28 cellular contexts compared by ENCODE assay signal in genomic region chr5:180105827-180106312, GRCh38. TPM values are rescaled to one million over a fixed set of nuclear protein-coding genes. Genes with fewer than 3 reads are reported as not detected.
DNase-seq lines count a peak whose midpoint lies in the region.
"Had no signal": no experiment of that assay in that cellular context is flagged by ENCODE, and none has a peak within 500 bp of the region (broad histone marks: within the 10 kb centered on the region; RNA-seq: fewer than 3 reads in every experiment).

No MANE protein-coding gene starts in this region.

- H3K27me3 Mint-ChIP-seq in CD8-positive, alpha-beta memory T cell, result peaks cover 14 to 29% of the 10 kb centered on the region in 2 donors
- H3K27me3 Mint-ChIP-seq: activated naive CD4-positive, alpha-beta T cell treated with anti-CD3 and anti-CD28 coated beads, Interleukin-2, amount 50 U/mL, for 24 hours had no signal

- H3K36me3 Mint-ChIP-seq in CD8-positive, alpha-beta memory T cell, result peaks cover 0 to 11% (median 0%) of the 10 kb centered on the region in 3 donors
- H3K36me3 Mint-ChIP-seq: CD14-positive monocyte had no signal

- DNase-seq in CD8-positive, alpha-beta memory T cell, result no peak
- DNase-seq in MV-4-11 (lab: John Stamatoyannopoulos, UW) (peak; percentile 32), amniotic epithelial cell (ENCODE audit: low read depth) (peak; percentile 26), mesenteric fat pad (ENCODE audit: low spot score) (peak; percentile 5), cerebellar cortex (ENCODE audit: low spot score) (no peak), glomerular visceral epithelial cell (ENCODE audit: extremely low spot score) (no peak), amygdala (lab: John Stamatoyannopoulos, UW) (no peak)
- DNase-seq: activated CD4-positive, alpha-beta T cell treated with anti-CD3 and anti-CD28 coated beads, Interleukin-2, amount 50 U/mL, for 1 hour; activated CD8-positive, alpha-beta memory T cell treated with anti-CD3 and anti-CD28 coated beads, Interleukin-2, amount 10 ng/mL, durations not matched to agents 7 days and 5 days; central memory CD4-positive, alpha-beta T cell; foreskin keratinocyte; immature natural killer cell; NCI-H1436 treated with DMSO at 0.1 percent for 48 hours; NCI-H2171 treated with DMSO at 0.1 percent for 48 hours; NCI-H526; pancreas; RPMI8226; stimulated activated naive CD4-positive, alpha-beta T cell treated with Interleukin-2 at 50 U/mL for 16 hours; WERI-Rb-1 had no signal

- no peaks in the 10 kb centered on the region for H3K9me3 ChIP-seq in CD8-positive, alpha-beta memory T cell (ENCODE audit: low read length)
- H3K9me3 ChIP-seq: pancreas had no signal

- H3K4me3 Mint-ChIP-seq in CD8-positive, alpha-beta memory T cell, result no peak overlapping the region
- H3K4me3 Mint-ChIP-seq: activated CD8-positive, alpha-beta memory T cell treated with anti-CD3 and anti-CD28 coated beads, Interleukin-2, amount 10 ng/mL, durations not matched to agents 7 days and 5 days; activated naive CD4-positive, alpha-beta T cell treated with anti-CD3 and anti-CD28 coated beads, Interleukin-2, amount 50 U/mL, for 24 hours; CD14-positive monocyte; immature natural killer cell; natural killer cell treated with Interleukin-12 subunit alpha and Interleukin-12 subunit beta and Interleukin-15 and Interleukin-18, amount 100 ng/mL, for 72 hours; T-helper 1 cell treated with Interleukin-12 subunit alpha and Interleukin-12 subunit beta and Interleukin-4 antibody, amounts not matched to agents 30 μg/mL and 1 μg/mL, for 36 hours had no signal

- no peaks in the 10 kb centered on the region for H3K36me3 ChIP-seq in CD8-positive, alpha-beta memory T cell (ENCODE audit: insufficient read depth, low read length)
- H3K36me3 ChIP-seq: ascending aorta, pancreas, right atrium auricular region, thoracic aorta, WERI-Rb-1 had no signal

- peaks cover 10 to 21% (median 20%) of the 10 kb centered on the region in 5 donors for H3K9me3 Mint-ChIP-seq in CD8-positive, alpha-beta memory T cell

- H3K27ac ChIP-seq in CD8-positive, alpha-beta memory T cell (ENCODE audit: low read depth, low read length), result peak overlapping the region; percentile 17
- H3K27ac ChIP-seq: ascending aorta, dorsolateral prefrontal cortex, foreskin keratinocyte, HL-60, pancreas, right atrium auricular region, thoracic aorta, WERI-Rb-1 had no signal

- H3K27ac Mint-ChIP-seq in CD8-positive, alpha-beta memory T cell, result no peak overlapping the region
- H3K27ac Mint-ChIP-seq: activated CD8-positive, alpha-beta memory T cell treated with anti-CD3 and anti-CD28 coated beads, Interleukin-2, amount 10 ng/mL, durations not matched to agents 7 days and 5 days; activated naive CD4-positive, alpha-beta T cell treated with anti-CD3 and anti-CD28 coated beads, Interleukin-2, amount 50 U/mL, for 24 hours; immature natural killer cell; natural killer cell treated with Interleukin-12 subunit alpha and Interleukin-12 subunit beta and Interleukin-15 and Interleukin-18, amount 100 ng/mL, for 72 hours; T-helper 1 cell treated with Interleukin-12 subunit alpha and Interleukin-12 subunit beta and Interleukin-4 antibody, amounts not matched to agents 30 μg/mL and 1 μg/mL, for 36 hours had no signal

- H3K4me1 ChIP-seq in CD8-positive, alpha-beta memory T cell (ENCODE audit: insufficient read depth, low read length), result no peaks in the 10 kb centered on the region
- H3K4me1 ChIP-seq: ascending aorta, foreskin keratinocyte, pancreas, right atrium auricular region had no signal

- H3K4me1 Mint-ChIP-seq in CD8-positive, alpha-beta memory T cell, result no peaks in the 10 kb centered on the region
- H3K4me1 Mint-ChIP-seq: activated CD8-positive, alpha-beta memory T cell treated with anti-CD3 and anti-CD28 coated beads, Interleukin-2, amount 10 ng/mL, durations not matched to agents 7 days and 5 days; activated naive CD4-positive, alpha-beta T cell treated with anti-CD3 and anti-CD28 coated beads, Interleukin-2, amount 50 U/mL, for 24 hours; immature natural killer cell had no signal

- POLR2A ChIA-PET in CD8-positive, alpha-beta memory T cell (lab: Charles Lee), result no interaction called here

- H3K27me3 ChIP-seq in CD8-positive, alpha-beta memory T cell (ENCODE audit: insufficient read depth, low read length, poor library complexity, severe bottlenecking), result no peaks in the 10 kb centered on the region
- H3K27me3 ChIP-seq: ascending aorta, dorsolateral prefrontal cortex, foreskin keratinocyte, pancreas, right atrium auricular region had no signal

- H3K4me3 ChIP-seq in CD8-positive, alpha-beta memory T cell (ENCODE audit: low read length), result no peak overlapping the region
- H3K4me3 ChIP-seq: ascending aorta, dorsolateral prefrontal cortex, pancreas, right atrium auricular region, thoracic aorta had no signal

- CTCF ChIA-PET in CD8-positive, alpha-beta memory T cell (lab: Charles Lee), result no interaction called here

RNA-seq across cellular contexts. Expression of gene RNF130, which starts 34.3 kb away (rescaled TPM):
- 10 to 100 TPM; 15.7 to 15.9 TPM for total RNA-seq in CD8-positive, alpha-beta memory T cell
- polyA plus RNA-seq in CD8-positive, alpha-beta memory T cell, result 22.7 TPM
- total RNA-seq in mesenteric fat pad, result 135 TPM

Comparison
In these comparisons a context has a peak if more than half of its experiments do, and no peak if none do; other contexts are left out.
1. DNase-seq: peak in MV-4-11 (single experiment), amniotic epithelial cell (single experiment) and mesenteric fat pad (single experiment); none in CD8-positive, alpha-beta memory T cell (0 of 5), cerebellar cortex (single experiment), glomerular visceral epithelial cell (single experiment) and amygdala (0 of 56).